ENCODE assay signal across 11 cellular contexts in the genomic region with DNA sequence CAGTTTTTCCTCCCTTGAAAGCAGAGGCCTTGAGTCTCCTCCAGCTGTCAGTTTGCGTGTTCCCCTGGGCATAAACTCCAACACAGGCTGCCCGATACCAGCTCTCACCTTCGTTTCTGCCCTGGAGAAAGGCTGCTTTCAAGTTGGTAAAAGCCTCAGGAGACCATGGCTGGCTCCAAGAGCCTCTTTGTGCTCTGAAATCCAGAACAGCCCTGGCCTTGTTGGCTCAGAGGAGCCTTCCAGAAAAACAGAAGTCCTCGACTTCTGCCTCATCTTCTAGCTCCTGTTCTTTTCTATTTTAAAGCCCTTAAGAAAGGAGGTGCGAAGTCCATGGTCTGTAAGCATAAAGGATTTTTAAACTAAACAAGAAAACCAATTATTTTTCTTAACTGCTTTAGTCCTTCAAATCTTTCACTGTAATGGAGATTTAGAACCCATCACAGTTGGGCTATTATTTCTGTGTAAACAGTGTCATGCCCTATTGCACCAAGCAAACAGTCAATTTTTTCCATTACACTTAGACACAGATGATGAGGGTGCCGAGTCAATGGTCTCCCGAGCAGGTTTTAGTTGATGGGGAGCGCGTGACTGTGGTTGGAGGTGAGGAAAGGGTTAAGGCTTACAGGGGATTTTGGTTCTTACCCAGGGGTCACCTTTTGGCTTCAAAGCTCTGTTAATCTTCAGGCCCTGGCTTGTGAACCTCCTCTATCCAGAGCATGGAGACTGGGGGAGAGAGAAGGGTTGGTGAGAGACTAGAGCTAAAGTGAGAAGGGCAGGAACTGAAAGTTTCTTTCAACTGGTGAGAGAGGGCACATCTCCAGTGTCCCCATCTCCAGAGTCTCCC.
DNase-seq lines count a peak whose midpoint lies in the region; ATAC-seq and TF ChIP-seq lines count a peak whose summit lies in the region.
"Had no signal": no experiment of that assay in that cellular context is flagged by ENCODE, and none has a peak within 500 bp of the region (broad histone marks: within the 10 kb centered on the region; RNA-seq: fewer than 3 reads in every experiment).

No MANE protein-coding gene starts in this region.

- peaks cover 87% of the 10 kb centered on the region for H3K4me1 ChIP-seq in neural progenitor cell
- H3K4me1 ChIP-seq in testis, result peaks cover 18% of the 10 kb centered on the region

- peaks cover 87% of the 10 kb centered on the region for H3F3A ChIP-seq in neural progenitor cell (ENCODE audit: low read depth)

- no peak for TF ChIP-seq POLR2A in testis (IDR thresholded peaks at IDR 0.05)

- no peak for TF ChIP-seq CTCF in neural progenitor cell (IDR thresholded peaks at IDR 0.05)
- no peak for TF ChIP-seq CTCF in testis (IDR thresholded peaks at IDR 0.05)

- no peaks in the 10 kb centered on the region for H3K9me3 Mint-ChIP-seq in neural progenitor cell

- H2AFZ ChIP-seq in neural progenitor cell (replicated peaks), result no peak overlapping the region

- no peak overlapping the region for H3K4me3 Mint-ChIP-seq in neural progenitor cell

- H3K36me3 Mint-ChIP-seq in neural progenitor cell, result peaks cover 7% of the 10 kb centered on the region

- ATAC-seq in GM18517 (IDR thresholded peaks at IDR 0.05; ENCODE audit: unreplicated experiment), result peak; percentile 63
- peak; percentile 55 for ATAC-seq in HG02642 (IDR thresholded peaks at IDR 0.05; ENCODE audit: poor library complexity, unreplicated experiment)
- no peak for ATAC-seq in HG03039 (IDR thresholded peaks at IDR 0.05; ENCODE audit: unreplicated experiment)

- DNase-seq in NCI-H510A treated with DMSO at 0.1 percent for 48 hours (lab: John Stamatoyannopoulos, UW), result peak; percentile 96
- no peak for DNase-seq in neural progenitor cell (ENCODE audit: low spot score)
- no peak for DNase-seq in germinal center (ENCODE audit: low spot score)
- no peak for DNase-seq in testis
- no peak for DNase-seq in NCI-H526 treated with DMSO at 0.1 percent for 48 hours (lab: John Stamatoyannopoulos, UW)
- DNase-seq: NCI-H1694 treated with DMSO at 0.1 percent for 48 hours, small intestine, T1000 had no signal

- H3K9me3 ChIP-seq in neural progenitor cell (ENCODE audit: low read depth), result no peaks in the 10 kb centered on the region
- H3K9me3 ChIP-seq in testis, result no peaks in the 10 kb centered on the region

- H3K27ac Mint-ChIP-seq in neural progenitor cell, result peak overlapping the region; percentile 97

- peaks cover 5% of the 10 kb centered on the region for H3K27me3 Mint-ChIP-seq in neural progenitor cell (ENCODE audit: insufficient read depth, low read depth)

- H3K4me3 ChIP-seq in neural progenitor cell (no peak overlapping the region), testis (no peak overlapping the region)

- peaks cover 98% of the 10 kb centered on the region for H4K20me1 ChIP-seq in neural progenitor cell (ENCODE audit: low read depth)

- peak overlapping the region; percentile 52 for H3K4me2 ChIP-seq in neural progenitor cell

- H3K4me1 Mint-ChIP-seq in neural progenitor cell, result peaks cover 92% of the 10 kb centered on the region

- no peaks in the 10 kb centered on the region for H3K36me3 ChIP-seq in neural progenitor cell
- no peaks in the 10 kb centered on the region for H3K36me3 ChIP-seq in testis (ENCODE audit: low read depth, missing control alignments)

- 85% methylated on average over 9 of the region's 9 CpGs for WGBS in testis, 2 donors

- H3K9ac ChIP-seq in neural progenitor cell, result no peak overlapping the region

- intact Hi-C loops in testis (cut with DNase I; ENCODE audit: low total_unique reads), result no loop called here

- H3K79me2 ChIP-seq in neural progenitor cell (ENCODE audit: low read depth), result peaks cover 92% of the 10 kb centered on the region

- H3K27ac ChIP-seq in neural progenitor cell (peak overlapping the region; percentile 90), testis (peak overlapping the region in 1 of 2 donors; percentile 50)

- no peaks in the 10 kb centered on the region for H3K27me3 ChIP-seq in neural progenitor cell
- H3K27me3 ChIP-seq in testis, result no peaks in the 10 kb centered on the region
